8 cellular contexts compared by ENCODE assay signal in genomic region chr6:149317656-149318571, GRCh38. TPM values are rescaled to one million over a fixed set of nuclear protein-coding genes. Genes with fewer than 3 reads are reported as not detected.
DNase-seq lines count a peak whose midpoint lies in the region; ATAC-seq and TF ChIP-seq lines count a peak whose summit lies in the region.

A gene with protein sequence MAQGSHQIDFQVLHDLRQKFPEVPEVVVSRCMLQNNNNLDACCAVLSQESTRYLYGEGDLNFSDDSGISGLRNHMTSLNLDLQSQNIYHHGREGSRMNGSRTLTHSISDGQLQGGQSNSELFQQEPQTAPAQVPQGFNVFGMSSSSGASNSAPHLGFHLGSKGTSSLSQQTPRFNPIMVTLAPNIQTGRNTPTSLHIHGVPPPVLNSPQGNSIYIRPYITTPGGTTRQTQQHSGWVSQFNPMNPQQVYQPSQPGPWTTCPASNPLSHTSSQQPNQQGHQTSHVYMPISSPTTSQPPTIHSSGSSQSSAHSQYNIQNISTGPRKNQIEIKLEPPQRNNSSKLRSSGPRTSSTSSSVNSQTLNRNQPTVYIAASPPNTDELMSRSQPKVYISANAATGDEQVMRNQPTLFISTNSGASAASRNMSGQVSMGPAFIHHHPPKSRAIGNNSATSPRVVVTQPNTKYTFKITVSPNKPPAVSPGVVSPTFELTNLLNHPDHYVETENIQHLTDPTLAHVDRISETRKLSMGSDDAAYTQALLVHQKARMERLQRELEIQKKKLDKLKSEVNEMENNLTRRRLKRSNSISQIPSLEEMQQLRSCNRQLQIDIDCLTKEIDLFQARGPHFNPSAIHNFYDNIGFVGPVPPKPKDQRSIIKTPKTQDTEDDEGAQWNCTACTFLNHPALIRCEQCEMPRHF (plus strand): TSS chr6:149317712. CDS start chr6:149369998, 52,286 bp downstream.

- intact Hi-C loops in ovary (cut with DNase I) = loop anchor here in 1 of 4 donors (10.0 kb wide), 1 partner anchor 233 kb away; no protein-coding TSS in a partner anchor

- WGBS in ovary, 3 donors = 0% methylated on average over 44 to 82 of the region's 92 CpGs

- TF ChIP-seq CTCF in ovary (IDR thresholded peaks at IDR 0.05) (no peak), thoracic aorta (IDR thresholded peaks at IDR 0.05) (no peak)

- H3K4me3 ChIP-seq in ovary = peak within 1 kb of the TSS; percentile 94
- peak within 1 kb of the TSS; percentile 95 for H3K4me3 ChIP-seq in thoracic aorta

- H3K36me3 ChIP-seq in ovary = no peaks in the 10 kb centered on the region
- H3K36me3 ChIP-seq in thoracic aorta = no peaks in the 10 kb centered on the region

- H3K27me3 ChIP-seq in ovary = no peaks in the 10 kb centered on the region
- no peaks in the 10 kb centered on the region for H3K27me3 ChIP-seq in thoracic aorta (replicated peaks; ENCODE audit: insufficient read depth)

- no peak for TF ChIP-seq POLR2A in ovary (IDR thresholded peaks at IDR 0.05)

- H3K4me1 ChIP-seq in ovary (ENCODE audit: insufficient read depth) (peaks cover 3% of the 10 kb centered on the region), thoracic aorta (ENCODE audit: control insufficient read depth in 1 of 2, low read depth in 2 of 2) (peaks cover 31 to 42% of the 10 kb centered on the region in 2 donors)

- H3K27ac ChIP-seq in ovary = peak within 1 kb of the TSS; percentile 84 to 99
- H3K27ac ChIP-seq in thoracic aorta = peak within 1 kb of the TSS; percentile 96 to 99

- H3K9me3 ChIP-seq in ovary (no peaks in the 10 kb centered on the region), thoracic aorta (no peaks in the 10 kb centered on the region)

- ATAC-seq in HG03097 (IDR thresholded peaks at IDR 0.05; ENCODE audit: low FRiP score, unreplicated experiment) (peak; percentile 12), thoracic aorta (ENCODE audit: insufficient number of reproducible peaks, low FRiP score, low read depth) (peak; percentile 24)

- DNase-seq in NCI-H446 (lab: John Stamatoyannopoulos, UW) (peak; percentile 5 to 33), NCI-H446 treated with DMSO at 0.1 percent for 48 hours (lab: John Stamatoyannopoulos, UW) (no peak), RPMI8226 (peak; percentile 40), globus pallidus (ENCODE audit: low spot score) (peak; percentile 61), ovary (peak; percentile 67 to 79 (median 74)), thoracic aorta (ENCODE audit: low spot score) (no peak)
- peak; percentile 93 for DNase-seq in activated effector memory CD4-positive, alpha-beta T cell treated with anti-CD3 and anti-CD28 coated beads, Interleukin-2, amount 50 U/mL, for 16 hours

- TF ChIP-seq EP300 in ovary (IDR thresholded peaks at IDR 0.05) = no peak

RNA-seq across cellular contexts. Expression of the gene that starts here (rescaled TPM):
- total RNA-seq in ovary (10 to 100 TPM; 47.2 to 75.9 (median 62.6) TPM), thoracic aorta (10 to 100 TPM; 56.0 to 61.7 TPM)
- 10 to 100 TPM; 39.6 to 65.4 TPM for polyA plus RNA-seq in ovary

Comparison
In these comparisons a context has a peak if more than half of its experiments do, and no peak if none do; other contexts are left out.
1. DNase-seq: peak in NCI-H446 (2 of 2), RPMI8226 (single experiment), activated effector memory CD4-positive, alpha-beta T cell treated with anti-CD3 and anti-CD28 coated beads, Interleukin-2, amount 50 U/mL, for 16 hours (single experiment), globus pallidus (single experiment) and ovary (5 of 5); none in NCI-H446 treated with DMSO at 0.1 percent for 48 hours (single experiment) and thoracic aorta (single experiment).